1 cellular context compared by ENCODE assay signal in genomic region chr13:40968416-40969000, GRCh38.
TF ChIP-seq lines count a peak whose summit lies in the region.

No MANE protein-coding gene starts in this region.

TF ChIP-seq in HepG2, 621 proteins besides CTCF, POLR2A, EP300 and RAD21:
- TF ChIP-seq ZBTB49 (CRISPR knock-in tag; IDR thresholded peaks at IDR 0.05; ENCODE audit: borderline replicate concordance) (no peak), ZMYM3 (CRISPR knock-in tag; IDR thresholded peaks at IDR 0.05) (peak; percentile 26; the same call in 1 of the 2 replicates), TFDP1 (CRISPR knock-in tag; IDR thresholded peaks at IDR 0.05; ENCODE audit: borderline replicate concordance) (no peak), NR2F6 (IDR thresholded peaks at IDR 0.05) (0 out of 2 replicates have a peak, but pooled peaks have one; percentile 39), NR2F6 (CRISPR knock-in tag; IDR thresholded peaks at IDR 0.05) (peak; percentile 51; the same call in 1 of the 2 replicates), ZNF121 (CRISPR knock-in tag; IDR thresholded peaks at IDR 0.05) (peak; percentile 95)
